Comparison of ENCODE assay signal across 8 cellular contexts in the genomic region with DNA sequence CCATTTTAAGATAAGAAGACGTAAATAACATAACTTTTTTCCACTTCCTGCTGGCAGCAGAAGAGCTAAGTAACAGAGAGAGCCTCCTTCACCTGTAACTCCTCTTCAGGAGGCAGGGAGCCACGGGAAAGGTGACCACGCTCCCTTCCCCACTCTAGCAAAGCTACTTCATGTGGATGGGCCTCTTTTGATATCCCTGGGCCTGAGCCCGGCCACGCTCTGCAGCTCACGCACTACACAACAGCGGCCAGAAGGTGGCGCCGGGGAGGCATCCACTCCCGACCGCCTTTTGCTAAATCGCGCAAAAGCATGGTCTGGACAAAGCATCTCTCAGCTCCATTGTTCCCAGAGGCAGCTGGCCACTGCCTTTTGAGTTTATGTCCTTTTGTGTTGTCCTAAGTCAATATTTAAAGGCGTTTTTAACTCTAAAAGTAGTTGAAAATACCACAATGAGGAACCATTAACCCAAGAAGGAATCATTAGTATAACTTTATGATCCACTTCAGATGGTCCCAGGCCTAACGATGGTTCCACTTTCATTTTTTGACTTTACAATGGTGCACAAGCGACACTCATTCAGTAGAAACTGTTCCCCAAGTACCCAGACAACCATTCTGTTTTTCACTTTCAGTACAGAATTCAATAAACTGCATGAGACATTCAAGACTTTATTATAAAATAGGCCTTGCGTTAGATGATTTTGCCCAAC. TPM values are rescaled to one million over a fixed set of nuclear protein-coding genes. Genes with fewer than 3 reads are reported as not detected.
A peak's percentile ranks its signal among the peaks of the same experiment; 100 is the strongest.
DNase-seq lines count a peak whose midpoint lies in the region; ATAC-seq, FAIRE-seq and TF ChIP-seq lines count a peak whose summit lies in the region.

No MANE protein-coding gene starts in this region.

- H3K27me3 ChIP-seq in HCT116 (ENCODE audit: insufficient read depth, low read length), result no peaks in the 10 kb centered on the region
- H3K27me3 ChIP-seq in MG63, result no peaks in the 10 kb centered on the region
- no peaks in the 10 kb centered on the region for H3K27me3 ChIP-seq in tibial artery

- H3K4me2 ChIP-seq in HCT116 (ENCODE audit: low read length), result no peak overlapping the region

- RAD21 ChIA-PET in HCT116 (lab: Charles Lee; ENCODE audit: low non-redundant PET in 1 of 2, low total read pairs in 2 of 2, uncharacterized antibody in 2 of 2, unreplicated experiment in 2 of 2), result interaction anchor here in 1 of 2 experiments (0.6 to 0.8 kb wide), 3 partner anchors 69 to 84 kb away, joined by 3 to 4 read pairs (median 3); a partner anchor contains a TSS

- no peak overlapping the region for H3K4me3 Mint-ChIP-seq in osteocyte (ENCODE audit: unreplicated experiment)

- no peak overlapping the region for H3K4me3 ChIP-seq in HCT116 (replicated peaks in 1 of 2; ENCODE audit: low read depth in 1 of 2, low read length in 2 of 2)
- no peak overlapping the region for H3K4me3 ChIP-seq in MG63
- no peak overlapping the region for H3K4me3 ChIP-seq in tibial artery

- CTCF ChIA-PET in HCT116 (lab: Charles Lee), result interaction anchor here (0.6 to 1.4 kb wide), 19 partner anchors 9 to 344 kb away, joined by 3 to 41 read pairs (median 4); a partner anchor contains a TSS

- peak; percentile 73 for DNase-seq in GM10266 (ENCODE audit: extremely low spot score)
- peak; percentile 42 for DNase-seq in HCT116 (ENCODE audit: low read depth, low spot score)
- peak; percentile 67 for DNase-seq in MG63
- DNase-seq in SHP77 treated with DMSO at 0.1 percent for 48 hours (lab: John Stamatoyannopoulos, UW), result peak; percentile 91
- DNase-seq in activated effector memory CD4-positive, alpha-beta T cell treated with Interleukin-2 at 50 U/mL for 16 hours, result peak; percentile 66
- peak; percentile 59 to 79 for DNase-seq in frontal cortex (ENCODE audit: low spot score in 2 of 2)
- DNase-seq in osteocyte (ENCODE audit: extremely low spot score, unreplicated experiment), result peak; percentile 94
- DNase-seq in tibial artery, result peak; percentile 81 to 89

- no peaks in the 10 kb centered on the region for H3K9me3 ChIP-seq in HCT116 (ENCODE audit: control insufficient read depth in 1 of 2, insufficient read depth in 1 of 2, low read depth in 1 of 2, low read length in 2 of 2)
- H3K9me3 ChIP-seq in MG63, result no peaks in the 10 kb centered on the region
- no peaks in the 10 kb centered on the region for H3K9me3 ChIP-seq in tibial artery

- H3K4me1 Mint-ChIP-seq in osteocyte (ENCODE audit: unreplicated experiment), result peaks cover 16% of the 10 kb centered on the region

- FAIRE-seq in frontal cortex (lab: Jason Lieb, UNC), result no peak

- no peak overlapping the region for H3K27ac ChIP-seq in HCT116 (ENCODE audit: low read depth, low read length)
- no peak overlapping the region for H3K27ac ChIP-seq in tibial artery

- H3K36me3 ChIP-seq in HCT116 (ENCODE audit: control insufficient read depth in 1 of 2, insufficient read depth in 2 of 2, low read length in 2 of 2), result peaks cover 6 to 8% of the 10 kb centered on the region in 2 experiments; a peak in 2 of 4 replicates
- peaks cover 46% of the 10 kb centered on the region for H3K36me3 ChIP-seq in MG63
- H3K36me3 ChIP-seq in tibial artery, result peaks cover 4 to 57% (median 4%) of the 10 kb centered on the region in 3 donors

- no peak overlapping the region for H2AFZ ChIP-seq in HCT116 (ENCODE audit: low read depth, low read length, poor library complexity, severe bottlenecking)

- peak; percentile 91 for TF ChIP-seq RAD21 in HCT116 (IDR thresholded peaks at IDR 0.05; ENCODE audit: low read depth)

- H3K79me2 ChIP-seq in HCT116 (ENCODE audit: insufficient read depth, low read length), result no peaks in the 10 kb centered on the region

- no TSS peak for BruUV-seq in HCT116 (replicated peaks; lab: Mats Ljungman, UMichigan)

- POLR2A ChIA-PET in HCT116 (lab: Charles Lee), result no interaction called here

- H3K9me2 ChIP-seq in HCT116 (ENCODE audit: insufficient read depth), result no peaks in the 10 kb centered on the region

- no peaks in the 10 kb centered on the region for H3K9me3 Mint-ChIP-seq in osteocyte (ENCODE audit: unreplicated experiment)

- no peaks in the 10 kb centered on the region for H3K27me3 Mint-ChIP-seq in osteocyte (ENCODE audit: unreplicated experiment)

- H3K9ac ChIP-seq in HCT116 (ENCODE audit: low read length), result no peak overlapping the region

- TF ChIP-seq POLR2A in HCT116 (IDR thresholded peaks at IDR 0.05; ENCODE audit: borderline replicate concordance, extremely low read depth, insufficient read depth, insufficient read length), result no peak

- H3K27ac Mint-ChIP-seq in osteocyte (ENCODE audit: unreplicated experiment), result no peak overlapping the region

- TF ChIP-seq CTCF in GM10266 (IDR thresholded peaks at IDR 0.05; ENCODE audit: control insufficient read depth, insufficient read depth, low read depth, missing control alignments) (peak; percentile 91), HCT116 (IDR thresholded peaks at IDR 0.05 in 2 of 3, conservative IDR thresholded peaks at IDR 0.05 in 1 of 3; ENCODE audit: borderline replicate concordance in 1 of 3, insufficient read depth in 1 of 3, low read depth in 2 of 3, low read length in 2 of 3) (peak; percentile 78 to 97 (median 97)), osteocyte (IDR thresholded peaks at IDR 0.05) (peak; percentile 99), tibial artery (IDR thresholded peaks at IDR 0.05) (peak; percentile 87 to 93)

- H3K36me3 Mint-ChIP-seq in osteocyte (ENCODE audit: unreplicated experiment), result peaks cover 5% of the 10 kb centered on the region

- H3K4me1 ChIP-seq in HCT116 (ENCODE audit: control insufficient read depth in 1 of 2, insufficient read depth in 2 of 2, low read length in 2 of 2) (0 out of 4 replicates have a peak, but pooled peaks cover 2 to 4% of the 10 kb centered on the region in 2 experiments), tibial artery (peaks cover 0 to 13% (median 0%) of the 10 kb centered on the region in 4 donors)

- intact Hi-C loops in HCT116 (cut with micrococcal nuclease), result loop anchor here (1.0 kb wide), 3 partner anchors 80 to 344 kb away; no protein-coding TSS in a partner anchor
- intact Hi-C loops in tibial artery (cut with DNase I; ENCODE audit: low total_unique reads), result loop anchor here (10.0 kb wide), 2 partner anchors 81 to 141 kb away; no protein-coding TSS in a partner anchor

- peak; percentile 98 for ATAC-seq in HCT116

- H4K20me1 ChIP-seq in HCT116 (ENCODE audit: insufficient read depth), result no peaks in the 10 kb centered on the region

TF ChIP-seq in HCT116, 20 proteins besides CTCF, POLR2A, EP300 and RAD21:
- TF ChIP-seq EGR1 (IDR thresholded peaks at IDR 0.05; ENCODE audit: low read depth) (no peak), YY1 (IDR thresholded peaks at IDR 0.05; ENCODE audit: extremely low read depth, insufficient replicate concordance, low read depth, low read length) (no peak), SP1 (IDR thresholded peaks at IDR 0.05; ENCODE audit: low read depth) (no peak), CBX3 (IDR thresholded peaks at IDR 0.05; ENCODE audit: low read depth) (0 out of 2 replicates have a peak, but pooled peaks have one; percentile 45), ZFX (IDR thresholded peaks at IDR 0.05) (no peak)
- TF ChIP-seq, protein P1, sequence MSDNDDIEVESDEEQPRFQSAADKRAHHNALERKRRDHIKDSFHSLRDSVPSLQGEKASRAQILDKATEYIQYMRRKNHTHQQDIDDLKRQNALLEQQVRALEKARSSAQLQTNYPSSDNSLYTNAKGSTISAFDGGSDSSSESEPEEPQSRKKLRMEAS (IDR thresholded peaks at IDR 0.05), result peak; percentile 32; the same call in 1 of the 2 replicates

RNA-seq across cellular contexts. Expression of a gene that starts 23.6 kb away (rescaled TPM):
- total RNA-seq in HCT116 (2021; ENCODE audit: unreplicated experiment) (51.0 TPM), frontal cortex (4.5 TPM), osteocyte (23.3 and 24.2 TPM in 2 replicates)
- polyA plus RNA-seq in HCT116 (2012), result 61.6 and 65.5 TPM in 2 replicates
- 23.3 and 29.1 TPM in 2 replicates for total RNA-seq in MG63 (2014; rRNA removed; shearing (Covaris generic); ENCODE audit: low replicate concordance)

RNA-seq across cellular contexts. Expression of a gene that starts 34.0 kb away (rescaled TPM):
- total RNA-seq in HCT116 (2021; ENCODE audit: unreplicated experiment) (489 TPM), frontal cortex (284 TPM), osteocyte (159 and 161 TPM in 2 replicates)
- 494 and 628 TPM in 2 replicates for polyA plus RNA-seq in HCT116 (2012)
- total RNA-seq in MG63 (2014; rRNA removed; shearing (Covaris generic); ENCODE audit: low replicate concordance), result 976 and 1,634 TPM in 2 replicates

RNA-seq across cellular contexts. Expression of a gene that starts 34.4 kb away (rescaled TPM):
- total RNA-seq in HCT116 (2021; ENCODE audit: unreplicated experiment) (19.0 TPM), frontal cortex (31.0 TPM), osteocyte (20.3 and 21.6 TPM in 2 replicates)
- polyA plus RNA-seq in HCT116 (2012), result 7.8 and 11.2 TPM in 2 replicates
- 29.8 and 44.9 TPM in 2 replicates for total RNA-seq in MG63 (2014; rRNA removed; shearing (Covaris generic); ENCODE audit: low replicate concordance)

Comparison
In these comparisons a context has a peak if more than half of its experiments do, and no peak if none do; other contexts are left out.
1. DNase-seq: peak in every context shown above with its lines; median percentile 94 in osteocyte; 91 in SHP77 treated with DMSO at 0.1 percent for 48 hours; 85 in tibial artery; 73 in GM10266; 69 in frontal cortex; 67 in MG63; 66 in activated effector memory CD4-positive, alpha-beta T cell treated with Interleukin-2 at 50 U/mL for 16 hours; 42 in HCT116.